8 cellular contexts compared by ENCODE assay signal in genomic region chr7:112422842-112423496, GRCh38. TPM values are rescaled to one million over a fixed set of nuclear protein-coding genes. Genes with fewer than 3 reads are reported as not detected.
A peak's percentile ranks its signal among the peaks of the same experiment; 100 is the strongest.
DNase-seq lines count a peak whose midpoint lies in the region; ATAC-seq and TF ChIP-seq lines count a peak whose summit lies in the region.

No MANE protein-coding gene starts in this region.

- H3K4me3 ChIP-seq in right cardiac atrium (ENCODE audit: low read length) (no peak overlapping the region), gastrocnemius medialis (no peak overlapping the region)

- in situ Hi-C loops in gastrocnemius medialis (cut with MboI; ENCODE audit: low sequenced_read_pairs in 4 of 4) = loop anchor here (25.0 kb wide), 2 partner anchors 461 to 661 kb away; no protein-coding TSS in a partner anchor

- H3K9me3 ChIP-seq in right cardiac atrium (ENCODE audit: control insufficient read depth, low read length) (no peaks in the 10 kb centered on the region), gastrocnemius medialis (no peaks in the 10 kb centered on the region)

- TF ChIP-seq POLR2A in gastrocnemius medialis (IDR thresholded peaks at IDR 0.05) = no peak

- WGBS in right cardiac atrium = 59% methylated on average over 6 of the region's 6 CpGs

- ATAC-seq in right cardiac atrium (peak; percentile 95 to 97), gastrocnemius medialis (peak; percentile 89 to 91), HG02938 (IDR thresholded peaks at IDR 0.05; ENCODE audit: unreplicated experiment) (no peak), HG02973 (IDR thresholded peaks at IDR 0.05; ENCODE audit: unreplicated experiment) (no peak)

- DNase-seq in DMS53 (lab: John Stamatoyannopoulos, UW) (peak; percentile 87), H4 (ENCODE audit: low spot score) (peak; percentile 89), NCI-H2227 treated with DMSO at 0.1 percent for 48 hours (lab: John Stamatoyannopoulos, UW) (peak; percentile 69), amniotic stem cell (lab: John Stamatoyannopoulos, UW) (peak; percentile 79), right cardiac atrium (peak; percentile 82 to 90 (median 84)), gastrocnemius medialis (peak; percentile 71 to 79)

- H3K36me3 ChIP-seq in gastrocnemius medialis = no peaks in the 10 kb centered on the region

- no peak for TF ChIP-seq CTCF in gastrocnemius medialis (IDR thresholded peaks at IDR 0.05 in 4 of 5, conservative IDR thresholded peaks at IDR 0.05 in 1 of 5)

- intact Hi-C loops in right cardiac atrium (cut with DNase I) = no loop called here
- intact Hi-C loops in gastrocnemius medialis (cut with DNase I; ENCODE audit: low total_unique reads) = loop anchor here (2.0 kb wide), 1 partner anchor 26 kb away; no protein-coding TSS in a partner anchor

- peak overlapping the region; percentile 38 for H3K27ac ChIP-seq in right cardiac atrium (ENCODE audit: low read length)
- peak overlapping the region; percentile 71 to 78 (median 73) for H3K27ac ChIP-seq in gastrocnemius medialis

- H3K4me1 ChIP-seq in right cardiac atrium (ENCODE audit: control insufficient read depth, insufficient read depth, low read length) (peaks cover 4% of the 10 kb centered on the region), gastrocnemius medialis (peaks cover 7 to 25% of the 10 kb centered on the region in 2 donors)

- H3K27me3 ChIP-seq in right cardiac atrium (ENCODE audit: control insufficient read depth, insufficient read depth) (no peaks in the 10 kb centered on the region), gastrocnemius medialis (no peaks in the 10 kb centered on the region)

RNA-seq across cellular contexts. Expression of gene IFRD1, which starts 27.3 kb away (rescaled TPM):
- total RNA-seq in H4 (2014; rRNA removed; shearing (Covaris generic)) = 100 and 107 TPM in 2 replicates
- total RNA-seq in right cardiac atrium (10 to 100 TPM; 24.1 to 51.7 (median 26.8) TPM), gastrocnemius medialis (10 to 100 TPM; 37.8 to 70.8 (median 50.1) TPM)
- 28.6 TPM for polyA plus RNA-seq in right cardiac atrium

RNA-seq across cellular contexts. Expression of gene LSMEM1, which starts 57.8 kb away (rescaled TPM):
- not detected in 2 replicates for total RNA-seq in H4 (2014; rRNA removed; shearing (Covaris generic))
- total RNA-seq in right cardiac atrium = 1 to 10 TPM in 3 of 4 donors, under 1 TPM in 1; 0.74 to 3.0 (median 1.4) TPM
- polyA plus RNA-seq in right cardiac atrium = 2.5 TPM
- 10 to 100 TPM in 1 of 4 donors, 1 to 10 TPM in 3; 2.2 to 18.4 (median 5.5) TPM for total RNA-seq in gastrocnemius medialis

Comparison
In these comparisons a context has a peak if more than half of its experiments do, and no peak if none do; other contexts are left out.
1. ATAC-seq: peak in right cardiac atrium (2 of 2) and gastrocnemius medialis (2 of 2); none in HG02938 (single experiment) and HG02973 (single experiment).
2. Peak in every context shown above with its lines, with median percentiles within 50 percentile points of each other: DNase-seq.